Comparison of ENCODE assay signal across 1 cellular context in the genomic region with DNA sequence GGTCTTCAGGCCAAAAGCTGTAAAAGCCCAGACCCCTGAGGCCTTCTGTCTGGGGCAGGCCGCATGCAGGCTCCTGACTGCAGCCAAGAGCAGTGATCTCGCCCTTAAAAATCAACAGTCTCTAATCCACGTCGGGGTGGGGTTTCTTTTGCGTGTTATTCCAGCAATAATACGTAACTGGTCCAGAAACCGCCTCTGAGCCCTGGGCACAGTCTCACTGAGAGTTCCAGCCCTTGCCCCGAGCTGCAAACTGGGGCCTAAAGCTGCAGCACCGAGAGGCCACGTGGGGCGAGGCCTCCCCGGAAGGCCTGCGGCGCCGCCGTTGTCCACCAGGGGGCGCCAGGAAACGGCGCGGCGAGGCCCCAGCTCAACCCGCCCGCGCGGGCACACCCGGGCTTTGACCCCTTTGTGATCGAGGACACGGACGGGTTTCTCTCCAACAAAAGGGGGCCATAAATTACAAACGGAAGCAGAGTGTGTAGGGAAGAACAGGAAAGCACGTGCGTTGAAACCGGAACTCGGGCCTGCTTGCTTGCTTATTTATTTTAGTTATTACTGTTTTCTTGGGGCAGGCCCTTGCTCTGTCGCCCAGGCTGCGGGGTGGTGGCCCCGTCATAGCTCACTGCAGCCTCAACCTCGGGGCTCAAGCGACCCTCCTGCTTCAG.
TF ChIP-seq lines count a peak whose summit lies in the region.

No MANE protein-coding gene starts in this region.

TF ChIP-seq in GM12878, 131 proteins besides CTCF, POLR2A, EP300 and RAD21 (continued from another document and continues in another):
- TF ChIP-seq, protein P1, sequence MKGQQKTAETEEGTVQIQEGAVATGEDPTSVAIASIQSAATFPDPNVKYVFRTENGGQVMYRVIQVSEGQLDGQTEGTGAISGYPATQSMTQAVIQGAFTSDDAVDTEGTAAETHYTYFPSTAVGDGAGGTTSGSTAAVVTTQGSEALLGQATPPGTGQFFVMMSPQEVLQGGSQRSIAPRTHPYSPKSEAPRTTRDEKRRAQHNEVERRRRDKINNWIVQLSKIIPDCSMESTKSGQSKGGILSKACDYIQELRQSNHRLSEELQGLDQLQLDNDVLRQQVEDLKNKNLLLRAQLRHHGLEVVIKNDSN (IDR thresholded peaks at IDR 0.05; ENCODE audit: borderline replicate concordance, extremely low read length, insufficient read depth, low read depth, low read length), result peak; percentile 89
- peak in 1 of 2 experiments; percentile 38; a peak in 1 of 4 replicates for TF ChIP-seq SRF (IDR thresholded peaks at IDR 0.05; ENCODE audit: low read depth in 2 of 2, low read length in 2 of 2)
- TF ChIP-seq MTA2 (IDR thresholded peaks at IDR 0.05; ENCODE audit: low read depth), result no peak
- peak; percentile 37; the same call in 1 of the 2 replicates for TF ChIP-seq GATAD2B (conservative IDR thresholded peaks at IDR 0.05; ENCODE audit: low read depth)
- TF ChIP-seq, protein P2, sequence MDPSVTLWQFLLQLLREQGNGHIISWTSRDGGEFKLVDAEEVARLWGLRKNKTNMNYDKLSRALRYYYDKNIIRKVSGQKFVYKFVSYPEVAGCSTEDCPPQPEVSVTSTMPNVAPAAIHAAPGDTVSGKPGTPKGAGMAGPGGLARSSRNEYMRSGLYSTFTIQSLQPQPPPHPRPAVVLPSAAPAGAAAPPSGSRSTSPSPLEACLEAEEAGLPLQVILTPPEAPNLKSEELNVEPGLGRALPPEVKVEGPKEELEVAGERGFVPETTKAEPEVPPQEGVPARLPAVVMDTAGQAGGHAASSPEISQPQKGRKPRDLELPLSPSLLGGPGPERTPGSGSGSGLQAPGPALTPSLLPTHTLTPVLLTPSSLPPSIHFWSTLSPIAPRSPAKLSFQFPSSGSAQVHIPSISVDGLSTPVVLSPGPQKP (IDR thresholded peaks at IDR 0.05; ENCODE audit: low read depth, low read length), result no peak
- no peak for TF ChIP-seq FOXK2 (IDR thresholded peaks at IDR 0.05)
- no peak for TF ChIP-seq ATF7 (IDR thresholded peaks at IDR 0.05; ENCODE audit: low read depth)
- no peak for TF ChIP-seq BCL11A (IDR thresholded peaks at IDR 0.05; ENCODE audit: low read depth, low read length)
- no peak for TF ChIP-seq RCOR1 (conservative IDR thresholded peaks at IDR 0.05; ENCODE audit: low read depth, low read length)
- TF ChIP-seq SMARCA5 (IDR thresholded peaks at IDR 0.05), result peak; percentile 69; the same call in 1 of the 2 replicates
- TF ChIP-seq CHD4 (IDR thresholded peaks at IDR 0.05), result no peak
- TF ChIP-seq, protein P3, sequence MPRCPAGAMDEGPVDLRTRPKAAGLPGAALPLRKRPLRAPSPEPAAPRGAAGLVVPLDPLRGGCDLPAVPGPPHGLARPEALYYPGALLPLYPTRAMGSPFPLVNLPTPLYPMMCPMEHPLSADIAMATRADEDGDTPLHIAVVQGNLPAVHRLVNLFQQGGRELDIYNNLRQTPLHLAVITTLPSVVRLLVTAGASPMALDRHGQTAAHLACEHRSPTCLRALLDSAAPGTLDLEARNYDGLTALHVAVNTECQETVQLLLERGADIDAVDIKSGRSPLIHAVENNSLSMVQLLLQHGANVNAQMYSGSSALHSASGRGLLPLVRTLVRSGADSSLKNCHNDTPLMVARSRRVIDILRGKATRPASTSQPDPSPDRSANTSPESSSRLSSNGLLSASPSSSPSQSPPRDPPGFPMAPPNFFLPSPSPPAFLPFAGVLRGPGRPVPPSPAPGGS (IDR thresholded peaks at IDR 0.05; ENCODE audit: borderline replicate concordance, insufficient read depth, low read depth, low read length, poor library complexity, severe bottlenecking), result no peak
- TF ChIP-seq TCF3 (IDR thresholded peaks at IDR 0.05; ENCODE audit: borderline replicate concordance, insufficient read depth, low read depth, low read length), result peak; percentile 68; the same call in 1 of the 2 replicates
- TF ChIP-seq CEBPB (IDR thresholded peaks at IDR 0.05; ENCODE audit: borderline replicate concordance in 1 of 2, low read depth in 2 of 2, low read length in 2 of 2), result no peak
- TF ChIP-seq, protein P4, sequence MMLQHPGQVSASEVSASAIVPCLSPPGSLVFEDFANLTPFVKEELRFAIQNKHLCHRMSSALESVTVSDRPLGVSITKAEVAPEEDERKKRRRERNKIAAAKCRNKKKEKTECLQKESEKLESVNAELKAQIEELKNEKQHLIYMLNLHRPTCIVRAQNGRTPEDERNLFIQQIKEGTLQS (IDR thresholded peaks at IDR 0.05; ENCODE audit: borderline replicate concordance, extremely low read depth, low read depth, low read length), result peak; percentile 79; the same call in 1 of the 2 replicates
- TF ChIP-seq BACH1 (IDR thresholded peaks at IDR 0.05; ENCODE audit: borderline replicate concordance), result no peak
- no peak for TF ChIP-seq CHD1 (IDR thresholded peaks at IDR 0.05; ENCODE audit: low read depth, low read length)
- TF ChIP-seq EED (IDR thresholded peaks at IDR 0.05; ENCODE audit: low read depth), result 0 out of 2 replicates have a peak, but pooled peaks have one; percentile 15
- peak; percentile 68 to 90; a peak in 3 of 4 replicates for TF ChIP-seq BHLHE40 (IDR thresholded peaks at IDR 0.05; ENCODE audit: borderline replicate concordance in 1 of 2, low read depth in 2 of 2, low read length in 1 of 2)
- peak; percentile 53 for TF ChIP-seq KLF5 (IDR thresholded peaks at IDR 0.05; ENCODE audit: partially characterized antibody)
- TF ChIP-seq IKZF1 (conservative IDR thresholded peaks at IDR 0.05), result peak; percentile 65
- TF ChIP-seq, protein P5, sequence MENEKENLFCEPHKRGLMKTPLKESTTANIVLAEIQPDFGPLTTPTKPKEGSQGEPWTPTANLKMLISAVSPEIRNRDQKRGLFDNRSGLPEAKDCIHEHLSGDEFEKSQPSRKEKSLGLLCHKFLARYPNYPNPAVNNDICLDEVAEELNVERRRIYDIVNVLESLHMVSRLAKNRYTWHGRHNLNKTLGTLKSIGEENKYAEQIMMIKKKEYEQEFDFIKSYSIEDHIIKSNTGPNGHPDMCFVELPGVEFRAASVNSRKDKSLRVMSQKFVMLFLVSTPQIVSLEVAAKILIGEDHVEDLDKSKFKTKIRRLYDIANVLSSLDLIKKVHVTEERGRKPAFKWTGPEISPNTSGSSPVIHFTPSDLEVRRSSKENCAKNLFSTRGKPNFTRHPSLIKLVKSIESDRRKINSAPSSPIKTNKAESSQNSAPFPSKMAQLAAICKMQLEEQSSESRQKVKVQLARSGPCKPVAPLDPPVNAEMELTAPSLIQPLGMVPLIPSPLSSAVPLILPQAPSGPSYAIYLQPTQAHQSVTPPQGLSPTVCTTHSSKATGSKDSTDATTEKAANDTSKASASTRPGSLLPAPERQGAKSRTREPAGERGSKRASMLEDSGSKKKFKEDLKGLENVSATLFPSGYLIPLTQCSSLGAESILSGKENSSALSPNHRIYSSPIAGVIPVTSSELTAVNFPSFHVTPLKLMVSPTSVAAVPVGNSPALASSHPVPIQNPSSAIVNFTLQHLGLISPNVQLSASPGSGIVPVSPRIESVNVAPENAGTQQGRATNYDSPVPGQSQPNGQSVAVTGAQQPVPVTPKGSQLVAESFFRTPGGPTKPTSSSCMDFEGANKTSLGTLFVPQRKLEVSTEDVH (IDR thresholded peaks at IDR 0.05; ENCODE audit: low read depth, partially characterized antibody), result no peak
- TF ChIP-seq WRNIP1 (IDR thresholded peaks at IDR 0.05; ENCODE audit: borderline replicate concordance, low read depth, low read length), result no peak
- TF ChIP-seq, protein P6, sequence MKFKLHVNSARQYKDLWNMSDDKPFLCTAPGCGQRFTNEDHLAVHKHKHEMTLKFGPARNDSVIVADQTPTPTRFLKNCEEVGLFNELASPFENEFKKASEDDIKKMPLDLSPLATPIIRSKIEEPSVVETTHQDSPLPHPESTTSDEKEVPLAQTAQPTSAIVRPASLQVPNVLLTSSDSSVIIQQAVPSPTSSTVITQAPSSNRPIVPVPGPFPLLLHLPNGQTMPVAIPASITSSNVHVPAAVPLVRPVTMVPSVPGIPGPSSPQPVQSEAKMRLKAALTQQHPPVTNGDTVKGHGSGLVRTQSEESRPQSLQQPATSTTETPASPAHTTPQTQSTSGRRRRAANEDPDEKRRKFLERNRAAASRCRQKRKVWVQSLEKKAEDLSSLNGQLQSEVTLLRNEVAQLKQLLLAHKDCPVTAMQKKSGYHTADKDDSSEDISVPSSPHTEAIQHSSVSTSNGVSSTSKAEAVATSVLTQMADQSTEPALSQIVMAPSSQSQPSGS (IDR thresholded peaks at IDR 0.05; ENCODE audit: low read length), result no peak
- no peak for TF ChIP-seq MYB (IDR thresholded peaks at IDR 0.05; ENCODE audit: borderline replicate concordance, low read depth, low read length)
- TF ChIP-seq, protein P7, sequence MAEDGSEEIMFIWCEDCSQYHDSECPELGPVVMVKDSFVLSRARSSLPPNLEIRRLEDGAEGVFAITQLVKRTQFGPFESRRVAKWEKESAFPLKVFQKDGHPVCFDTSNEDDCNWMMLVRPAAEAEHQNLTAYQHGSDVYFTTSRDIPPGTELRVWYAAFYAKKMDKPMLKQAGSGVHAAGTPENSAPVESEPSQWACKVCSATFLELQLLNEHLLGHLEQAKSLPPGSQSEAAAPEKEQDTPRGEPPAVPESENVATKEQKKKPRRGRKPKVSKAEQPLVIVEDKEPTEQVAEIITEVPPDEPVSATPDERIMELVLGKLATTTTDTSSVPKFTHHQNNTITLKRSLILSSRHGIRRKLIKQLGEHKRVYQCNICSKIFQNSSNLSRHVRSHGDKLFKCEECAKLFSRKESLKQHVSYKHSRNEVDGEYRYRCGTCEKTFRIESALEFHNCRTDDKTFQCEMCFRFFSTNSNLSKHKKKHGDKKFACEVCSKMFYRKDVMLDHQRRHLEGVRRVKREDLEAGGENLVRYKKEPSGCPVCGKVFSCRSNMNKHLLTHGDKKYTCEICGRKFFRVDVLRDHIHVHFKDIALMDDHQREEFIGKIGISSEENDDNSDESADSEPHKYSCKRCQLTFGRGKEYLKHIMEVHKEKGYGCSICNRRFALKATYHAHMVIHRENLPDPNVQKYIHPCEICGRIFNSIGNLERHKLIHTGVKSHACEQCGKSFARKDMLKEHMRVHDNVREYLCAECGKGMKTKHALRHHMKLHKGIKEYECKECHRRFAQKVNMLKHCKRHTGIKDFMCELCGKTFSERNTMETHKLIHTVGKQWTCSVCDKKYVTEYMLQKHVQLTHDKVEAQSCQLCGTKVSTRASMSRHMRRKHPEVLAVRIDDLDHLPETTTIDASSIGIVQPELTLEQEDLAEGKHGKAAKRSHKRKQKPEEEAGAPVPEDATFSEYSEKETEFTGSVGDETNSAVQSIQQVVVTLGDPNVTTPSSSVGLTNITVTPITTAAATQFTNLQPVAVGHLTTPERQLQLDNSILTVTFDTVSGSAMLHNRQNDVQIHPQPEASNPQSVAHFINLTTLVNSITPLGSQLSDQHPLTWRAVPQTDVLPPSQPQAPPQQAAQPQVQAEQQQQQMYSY (CRISPR knock-in tag; IDR thresholded peaks at IDR 0.05), result no peak
- no peak for TF ChIP-seq BMI1 (IDR thresholded peaks at IDR 0.05; ENCODE audit: borderline replicate concordance)
- peak; percentile 22 for TF ChIP-seq MEF2B (IDR thresholded peaks at IDR 0.05; ENCODE audit: partially characterized antibody, poor library complexity, severe bottlenecking)
- peak; percentile 89 for TF ChIP-seq SMC3 (IDR thresholded peaks at IDR 0.05; ENCODE audit: borderline replicate concordance, low read length)
- no peak for TF ChIP-seq CBFB (IDR thresholded peaks at IDR 0.05; ENCODE audit: low read depth)
- TF ChIP-seq EZH2 (IDR thresholded peaks at IDR 0.05; ENCODE audit: borderline replicate concordance, control insufficient read depth, low read depth, low read length), result no peak
- TF ChIP-seq, protein P8, sequence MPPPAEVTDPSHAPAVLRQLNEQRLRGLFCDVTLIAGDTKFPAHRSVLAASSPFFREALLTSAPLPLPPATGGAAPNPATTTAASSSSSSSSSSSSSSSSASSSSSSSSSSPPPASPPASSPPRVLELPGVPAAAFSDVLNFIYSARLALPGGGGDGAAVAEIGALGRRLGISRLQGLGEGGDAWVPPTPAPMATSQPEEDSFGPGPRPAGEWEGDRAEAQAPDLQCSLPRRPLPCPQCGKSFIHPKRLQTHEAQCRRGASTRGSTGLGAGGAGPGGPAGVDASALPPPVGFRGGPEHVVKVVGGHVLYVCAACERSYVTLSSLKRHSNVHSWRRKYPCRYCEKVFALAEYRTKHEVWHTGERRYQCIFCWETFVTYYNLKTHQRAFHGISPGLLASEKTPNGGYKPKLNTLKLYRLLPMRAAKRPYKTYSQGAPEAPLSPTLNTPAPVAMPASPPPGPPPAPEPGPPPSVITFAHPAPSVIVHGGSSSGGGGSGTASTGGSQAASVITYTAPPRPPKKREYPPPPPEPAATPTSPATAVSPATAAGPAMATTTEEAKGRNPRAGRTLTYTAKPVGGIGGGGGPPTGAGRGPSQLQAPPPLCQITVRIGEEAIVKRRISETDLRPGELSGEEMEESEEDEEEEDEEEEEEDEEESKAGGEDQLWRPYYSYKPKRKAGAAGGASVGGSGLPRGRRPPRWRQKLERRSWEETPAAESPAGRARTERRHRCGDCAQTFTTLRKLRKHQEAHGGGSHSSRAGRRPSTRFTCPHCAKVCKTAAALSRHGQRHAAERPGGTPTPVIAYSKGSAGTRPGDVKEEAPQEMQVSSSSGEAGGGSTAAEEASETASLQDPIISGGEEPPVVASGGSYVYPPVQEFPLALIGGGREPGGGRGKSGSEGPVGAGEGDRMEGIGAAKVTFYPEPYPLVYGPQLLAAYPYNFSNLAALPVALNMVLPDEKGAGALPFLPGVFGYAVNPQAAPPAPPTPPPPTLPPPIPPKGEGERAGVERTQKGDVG (CRISPR knock-in tag; IDR thresholded peaks at IDR 0.05), result no peak
- TF ChIP-seq SIN3A (IDR thresholded peaks at IDR 0.05; ENCODE audit: low read depth, low read length), result 0 out of 2 replicates have a peak, but pooled peaks have one; percentile 28
- TF ChIP-seq, protein P9, sequence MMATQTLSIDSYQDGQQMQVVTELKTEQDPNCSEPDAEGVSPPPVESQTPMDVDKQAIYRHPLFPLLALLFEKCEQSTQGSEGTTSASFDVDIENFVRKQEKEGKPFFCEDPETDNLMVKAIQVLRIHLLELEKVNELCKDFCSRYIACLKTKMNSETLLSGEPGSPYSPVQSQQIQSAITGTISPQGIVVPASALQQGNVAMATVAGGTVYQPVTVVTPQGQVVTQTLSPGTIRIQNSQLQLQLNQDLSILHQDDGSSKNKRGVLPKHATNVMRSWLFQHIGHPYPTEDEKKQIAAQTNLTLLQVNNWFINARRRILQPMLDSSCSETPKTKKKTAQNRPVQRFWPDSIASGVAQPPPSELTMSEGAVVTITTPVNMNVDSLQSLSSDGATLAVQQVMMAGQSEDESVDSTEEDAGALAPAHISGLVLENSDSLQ (IDR thresholded peaks at IDR 0.05), result no peak
- peak; percentile 73 for TF ChIP-seq YY1 (IDR thresholded peaks at IDR 0.05; ENCODE audit: low read depth, low read length)
- TF ChIP-seq MTA3 (IDR thresholded peaks at IDR 0.05; ENCODE audit: borderline replicate concordance, low read length), result no peak
- peak; percentile 50; the same call in 1 of the 2 replicates for TF ChIP-seq ZNF207 (IDR thresholded peaks at IDR 0.05; ENCODE audit: borderline replicate concordance)
- 0 out of 2 replicates have a peak, but pooled peaks have one; percentile 40 for TF ChIP-seq CREM (IDR thresholded peaks at IDR 0.05; ENCODE audit: low read depth)
- no peak for TF ChIP-seq NBN (IDR thresholded peaks at IDR 0.05)
- no peak for TF ChIP-seq NFIC (IDR thresholded peaks at IDR 0.05; ENCODE audit: low read depth, low read length)
- no peak for TF ChIP-seq NRF1 (conservative IDR thresholded peaks at IDR 0.05; ENCODE audit: low read depth, low read length)
- no peak for TF ChIP-seq FOXM1 (IDR thresholded peaks at IDR 0.05; ENCODE audit: low read depth, low read length)
- peak; percentile 69 for TF ChIP-seq MYC (IDR thresholded peaks at IDR 0.05; ENCODE audit: insufficient read depth, insufficient read length, insufficient replicate concordance, low read length, severe bottlenecking)
